Comparison of ENCODE assay signal across 16 cellular contexts in the genomic region with DNA sequence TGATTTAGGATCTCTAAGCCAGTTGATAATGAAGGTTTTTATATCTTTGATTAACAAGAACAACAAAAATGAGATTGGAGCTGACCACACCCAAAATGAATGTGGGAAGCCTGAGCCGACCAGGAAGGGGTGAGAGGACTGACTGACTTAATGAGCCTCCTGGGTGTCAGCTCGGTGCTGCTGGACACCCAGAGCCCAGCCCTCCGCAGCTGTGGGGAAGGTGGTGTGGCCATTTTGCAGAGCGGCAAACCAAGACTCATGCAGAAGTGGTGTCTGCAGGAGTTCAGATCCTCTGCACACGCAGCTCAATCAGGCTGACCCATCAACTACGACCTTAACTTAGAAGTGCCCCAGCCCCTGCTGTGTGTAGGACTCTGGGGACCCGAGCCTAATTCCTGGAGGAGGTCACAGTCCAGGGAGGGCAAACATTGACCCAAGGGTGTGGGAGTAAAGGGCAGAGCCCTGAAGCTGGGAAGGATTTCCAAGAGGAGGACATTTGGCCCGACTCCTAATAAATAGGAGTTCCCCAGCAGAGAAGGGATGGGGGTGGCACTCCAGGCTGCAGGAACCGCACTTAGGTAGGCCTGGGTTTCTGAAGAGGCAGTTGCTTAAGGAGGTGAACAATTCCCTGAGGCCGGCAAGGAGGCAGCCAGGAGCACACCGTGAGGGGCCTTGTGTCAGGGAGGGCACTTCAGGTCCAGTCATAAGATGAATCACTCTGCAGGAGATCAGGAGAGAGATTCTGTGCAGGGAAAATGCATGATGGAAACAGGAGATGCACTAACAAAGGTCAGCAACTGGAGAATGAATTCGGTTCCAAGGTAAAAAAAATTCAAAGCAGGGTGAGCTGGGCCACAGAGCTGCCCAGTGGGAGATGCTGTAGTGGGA.
DNase-seq lines count a peak whose midpoint lies in the region; TF ChIP-seq lines count a peak whose summit lies in the region.
"Had no signal": no experiment of that assay in that cellular context is flagged by ENCODE, and none has a peak within 500 bp of the region (broad histone marks: within the 10 kb centered on the region; RNA-seq: fewer than 3 reads in every experiment).

No MANE protein-coding gene starts in this region.

- TF ChIP-seq POLR2A in esophagus muscularis mucosa (IDR thresholded peaks at IDR 0.05; ENCODE audit: low read depth): no peak

- POLR2A ChIA-PET in PC-9 (lab: Charles Lee; ENCODE audit: unreplicated experiment): interaction anchor here (0.6 kb wide), 2 partner anchors 10 to 50 kb away, joined by 3 read pairs; no protein-coding TSS in a partner anchor

- no peak overlapping the region for H3K4me3 Mint-ChIP-seq in neural progenitor cell
- H3K4me3 Mint-ChIP-seq: activated CD4-positive, alpha-beta T cell treated with anti-CD3 and anti-CD28 coated beads, Interleukin-2, amount 10 ng/mL, durations not matched to agents 24 days and 14 days; activated T-helper 17 cell treated with anti-CD3 and anti-CD28 coated beads, Interleukin-2, amount 50 U/mL, for 72 hours; T-helper 17 cell had no signal

- no peaks in the 10 kb centered on the region for H4K20me1 ChIP-seq in PC-9 (ENCODE audit: insufficient read depth)
- H4K20me1 ChIP-seq in neural progenitor cell (ENCODE audit: low read depth): no peaks in the 10 kb centered on the region
- H4K20me1 ChIP-seq: BLaER1 treated with 17β-estradiol and CSF1 and Interleukin-3, amounts not matched to agents 10 nM and 100 nM had no signal

- H3K9me3 ChIP-seq in PC-9 (ENCODE audit: insufficient read depth, low read depth): no peaks in the 10 kb centered on the region
- H3K9me3 ChIP-seq in esophagus muscularis mucosa: no peaks in the 10 kb centered on the region
- H3K9me3 ChIP-seq in neural progenitor cell (ENCODE audit: low read depth): no peaks in the 10 kb centered on the region
- H3K9me3 ChIP-seq: BLaER1 treated with 17β-estradiol and CSF1 and Interleukin-3, amounts not matched to agents 10 nM and 100 nM had no signal

- no peak overlapping the region for H3K9ac ChIP-seq in neural progenitor cell
- H3K9ac ChIP-seq: BLaER1 treated with 17β-estradiol and CSF1 and Interleukin-3, amounts not matched to agents 10 nM and 100 nM had no signal

- H3K27ac ChIP-seq in PC-9 (0 out of 2 replicates have a peak overlapping the region, but pooled peaks have one; percentile 41), esophagus muscularis mucosa (replicated peaks in 1 of 4) (peak overlapping the region in 1 of 4 donors; percentile 32), neural progenitor cell (no peak overlapping the region)
- H3K27ac ChIP-seq: BLaER1 treated with 17β-estradiol and CSF1 and Interleukin-3, amounts not matched to agents 10 nM and 100 nM had no signal

- H3K4me1 ChIP-seq in PC-9 (replicated peaks; ENCODE audit: insufficient read depth): peaks cover 44% of the 10 kb centered on the region
- peaks cover 20 to 84% (median 51%) of the 10 kb centered on the region in 4 donors for H3K4me1 ChIP-seq in esophagus muscularis mucosa
- H3K4me1 ChIP-seq in neural progenitor cell: peaks cover 15% of the 10 kb centered on the region

- TF ChIP-seq EP300 in esophagus muscularis mucosa (IDR thresholded peaks at IDR 0.05): no peak

- no TSS peak for BruUV-seq in PC-9 (replicated peaks; lab: Mats Ljungman, UMichigan)

- no peak overlapping the region for H3K4me3 ChIP-seq in PC-9
- no peak overlapping the region for H3K4me3 ChIP-seq in esophagus muscularis mucosa
- no peak overlapping the region for H3K4me3 ChIP-seq in neural progenitor cell
- H3K4me3 ChIP-seq: BLaER1 treated with 17β-estradiol and CSF1 and Interleukin-3, amounts not matched to agents 10 nM and 100 nM had no signal

- H3K36me3 ChIP-seq in PC-9 (ENCODE audit: low read depth) (no peaks in the 10 kb centered on the region; the same call in 1 of the 2 replicates), esophagus muscularis mucosa (peaks cover 0 to 31% (median 15%) of the 10 kb centered on the region in 4 donors), neural progenitor cell (no peaks in the 10 kb centered on the region)

- H3K4me2 ChIP-seq in PC-9 (peak overlapping the region; percentile 11; the same call in 1 of the 2 replicates), neural progenitor cell (no peak overlapping the region)
- H3K4me2 ChIP-seq: BLaER1 treated with 17β-estradiol and CSF1 and Interleukin-3, amounts not matched to agents 10 nM and 100 nM had no signal

- TF ChIP-seq CTCF in PC-9 (conservative IDR thresholded peaks at IDR 0.05) (no peak), esophagus muscularis mucosa (IDR thresholded peaks at IDR 0.05) (no peak), neural progenitor cell (IDR thresholded peaks at IDR 0.05) (no peak)

- peak overlapping the region; percentile 70 for H3K27ac Mint-ChIP-seq in neural progenitor cell
- H3K27ac Mint-ChIP-seq: activated CD4-positive, alpha-beta T cell treated with anti-CD3 and anti-CD28 coated beads, Interleukin-2, amount 10 ng/mL, durations not matched to agents 24 days and 14 days; activated T-helper 17 cell treated with anti-CD3 and anti-CD28 coated beads, Interleukin-2, amount 50 U/mL, for 72 hours; T-helper 17 cell had no signal

- peaks cover 4% of the 10 kb centered on the region for H3K9me3 Mint-ChIP-seq in neural progenitor cell
- H3K9me3 Mint-ChIP-seq: activated CD4-positive, alpha-beta T cell treated with anti-CD3 and anti-CD28 coated beads, Interleukin-2, amount 10 ng/mL, durations not matched to agents 24 days and 14 days; activated T-helper 17 cell treated with anti-CD3 and anti-CD28 coated beads, Interleukin-2, amount 50 U/mL, for 72 hours had no signal

- DNase-seq in ELF-1 (ENCODE audit: low read depth, low spot score) (peak; percentile 58), PC-9 (peak; percentile 48 to 71), esophagus muscularis mucosa (ENCODE audit: extremely low spot score) (peak; percentile 90), neural progenitor cell (ENCODE audit: low spot score) (no peak), DMS53 treated with DMSO at 0.1 percent for 48 hours (lab: John Stamatoyannopoulos, UW; ENCODE audit: unreplicated experiment) (no peak), NCI-H1436 treated with DMSO at 0.1 percent for 48 hours (lab: John Stamatoyannopoulos, UW) (no peak), cerebellar nuclear complex (lab: John Stamatoyannopoulos, UW) (no peak), MV-4-11 (lab: John Stamatoyannopoulos, UW) (no peak)
- DNase-seq: activated CD4-positive, alpha-beta T cell treated with anti-CD3 and anti-CD28 coated beads, Interleukin-2, amount 10 ng/mL, durations not matched to agents 24 days and 14 days; effector CD8-positive, alpha-beta T cell; NCI-H1092; right cardiac atrium; stimulated activated naive CD8-positive, alpha-beta T cell treated with anti-CD3 and anti-CD28 coated beads, Interleukin-15, Interleukin-2, amounts not matched to agents 100 U/mL and 50 U/mL, for 24 hours; T-helper 17 cell had no signal

- intact Hi-C loops in PC-9 (cut with micrococcal nuclease; ENCODE audit: unreplicated experiment) (no loop called here), esophagus muscularis mucosa (cut with DNase I) (loop anchor here (5.0 kb wide), 2 partner anchors 62 to 197 kb away; partner anchors contain the start of gene TPM1)

- 69% methylated on average over 11 of the region's 12 CpGs for WGBS in esophagus muscularis mucosa

- H2AFZ ChIP-seq in PC-9 (no peak overlapping the region), neural progenitor cell (replicated peaks) (no peak overlapping the region)

- CTCF ChIA-PET in PC-9 (lab: Charles Lee): interaction anchor here (0.6 kb wide), 1 partner anchor 49 kb away, joined by 7 read pairs; no protein-coding TSS in a partner anchor

- no peaks in the 10 kb centered on the region for H3K79me2 ChIP-seq in PC-9 (ENCODE audit: low read depth)
- H3K79me2 ChIP-seq in neural progenitor cell (ENCODE audit: low read depth): no peaks in the 10 kb centered on the region

- H3K4me1 Mint-ChIP-seq in neural progenitor cell: peaks cover 67% of the 10 kb centered on the region
- H3K4me1 Mint-ChIP-seq: activated CD4-positive, alpha-beta T cell treated with anti-CD3 and anti-CD28 coated beads, Interleukin-2, amount 10 ng/mL, durations not matched to agents 24 days and 14 days; activated T-helper 17 cell treated with anti-CD3 and anti-CD28 coated beads, Interleukin-2, amount 50 U/mL, for 72 hours; T-helper 17 cell had no signal

- H3K36me3 Mint-ChIP-seq in neural progenitor cell: peaks cover 12% of the 10 kb centered on the region

- no peaks in the 10 kb centered on the region for H3K27me3 ChIP-seq in PC-9 (ENCODE audit: insufficient read depth, low read depth)
- no peaks in the 10 kb centered on the region for H3K27me3 ChIP-seq in esophagus muscularis mucosa
- peaks cover 9% of the 10 kb centered on the region for H3K27me3 ChIP-seq in neural progenitor cell
- H3K27me3 ChIP-seq: BLaER1 treated with 17β-estradiol and CSF1 and Interleukin-3, amounts not matched to agents 10 nM and 100 nM had no signal

- no peaks in the 10 kb centered on the region for H3K9me2 ChIP-seq in PC-9 (ENCODE audit: insufficient read depth)

- peaks cover 13% of the 10 kb centered on the region for H3K27me3 Mint-ChIP-seq in neural progenitor cell (ENCODE audit: insufficient read depth, low read depth)
- H3K27me3 Mint-ChIP-seq: activated CD4-positive, alpha-beta T cell treated with anti-CD3 and anti-CD28 coated beads, Interleukin-2, amount 10 ng/mL, durations not matched to agents 24 days and 14 days had no signal

- peaks cover 19% of the 10 kb centered on the region; the same call in 1 of the 2 replicates for H3F3A ChIP-seq in PC-9 (ENCODE audit: insufficient read depth, low read depth)
- H3F3A ChIP-seq in neural progenitor cell (ENCODE audit: low read depth): no peaks in the 10 kb centered on the region

Comparison
In these comparisons a context has a peak if more than half of its experiments do, and no peak if none do; other contexts are left out.
1. DNase-seq: peak in ELF-1 (single experiment), PC-9 (2 of 2) and esophagus muscularis mucosa (single experiment); none in neural progenitor cell (single experiment), DMS53 treated with DMSO at 0.1 percent for 48 hours (single experiment), NCI-H1436 treated with DMSO at 0.1 percent for 48 hours (single experiment), cerebellar nuclear complex (0 of 2) and MV-4-11 (single experiment).